In the genomic region with DNA sequence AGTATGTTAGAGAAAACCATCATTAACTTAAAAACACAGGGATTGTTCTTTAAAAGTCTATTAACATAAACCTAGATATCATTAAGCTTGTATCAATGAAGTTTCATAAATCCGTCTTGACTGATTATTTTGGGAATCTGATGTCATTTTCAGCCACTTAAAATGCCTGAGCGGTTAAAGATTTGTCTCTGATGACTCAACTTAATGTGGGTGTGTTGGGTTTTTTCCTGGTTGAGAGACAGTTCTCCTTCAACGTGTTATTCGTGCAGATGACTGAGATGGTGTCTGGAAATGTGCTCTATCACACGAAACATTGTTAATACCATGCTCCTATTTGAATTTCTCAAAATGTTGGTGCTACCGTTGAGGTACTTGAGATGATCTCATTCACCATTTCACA, we compare ENCODE assay signal across 21 cellular contexts.
DNase-seq lines count a peak whose midpoint lies in the region; ATAC-seq, FAIRE-seq and TF ChIP-seq lines count a peak whose summit lies in the region.
"Had no signal": no experiment of that assay in that cellular context is flagged by ENCODE, and none has a peak within 500 bp of the region (broad histone marks: within the 10 kb centered on the region; RNA-seq: fewer than 3 reads in every experiment).

No MANE protein-coding gene starts in this region.

- peaks cover 13% of the 10 kb centered on the region for H3K36me3 Mint-ChIP-seq in chondrocyte (ENCODE audit: low read depth)
- H3K36me3 Mint-ChIP-seq: activated CD8-positive, alpha-beta memory T cell treated with anti-CD3 and anti-CD28 coated beads, Interleukin-2, amount 10 ng/mL, durations not matched to agents 7 days and 5 days; CD14-positive monocyte; naive thymus-derived CD4-positive, alpha-beta T cell; stimulated activated effector memory CD8-positive, alpha-beta T cell treated with anti-CD3 and anti-CD28 coated beads, Interleukin-12 subunit alpha, Interleukin-12 subunit beta, amount 100 ng/mL, for 72 hours had no signal

- no peak for FAIRE-seq in pancreas (lab: Jason Lieb, UNC)

- H3K27ac ChIP-seq in pancreas, result no peak overlapping the region
- H3K27ac ChIP-seq: cardiac muscle cell, left ventricle myocardium inferior, SK-N-MC, upper lobe of left lung had no signal

- 62 to 78% methylated on average over 6 of the region's 6 CpGs for WGBS in pancreas, 2 donors

- no peaks in the 10 kb centered on the region for H3K27me3 ChIP-seq in pancreas
- H3K27me3 ChIP-seq: cardiac muscle cell, upper lobe of left lung had no signal

- peaks cover 9% of the 10 kb centered on the region for H3K9me3 Mint-ChIP-seq in chondrocyte (ENCODE audit: low read depth)
- H3K9me3 Mint-ChIP-seq: endodermal cell had no signal

- H3K4me3 ChIP-seq in GM12865 (ENCODE audit: low read depth, low read length) (no peak overlapping the region), skeletal muscle cell (ENCODE audit: low read depth, low read length) (no peak overlapping the region), pancreas (no peak overlapping the region)
- H3K4me3 ChIP-seq: cardiac muscle cell, left ventricle myocardium inferior, SK-N-MC, upper lobe of left lung had no signal

- ATAC-seq in pancreas, result no peak
- ATAC-seq: activated CD8-positive, alpha-beta memory T cell treated with anti-CD3 and anti-CD28 coated beads, Interleukin-2, amount 10 ng/mL, durations not matched to agents 7 days and 5 days; naive thymus-derived CD4-positive, alpha-beta T cell; right cardiac atrium; stimulated activated effector memory CD8-positive, alpha-beta T cell treated with anti-CD3 and anti-CD28 coated beads, Interleukin-12 subunit alpha, Interleukin-12 subunit beta, amount 100 ng/mL, for 72 hours had no signal

- intact Hi-C loops in pancreas (cut with DNase I), result no loop called here

- H3K27ac Mint-ChIP-seq in chondrocyte (ENCODE audit: unreplicated experiment), result peak overlapping the region; percentile 62
- H3K27ac Mint-ChIP-seq: activated CD8-positive, alpha-beta memory T cell treated with anti-CD3 and anti-CD28 coated beads, Interleukin-2, amount 10 ng/mL, durations not matched to agents 7 days and 5 days; CD14-positive monocyte; endodermal cell; naive thymus-derived CD4-positive, alpha-beta T cell; stimulated activated effector memory CD8-positive, alpha-beta T cell treated with anti-CD3 and anti-CD28 coated beads, Interleukin-12 subunit alpha, Interleukin-12 subunit beta, amount 100 ng/mL, for 72 hours had no signal

- H3K36me3 ChIP-seq in pancreas, result no peaks in the 10 kb centered on the region
- H3K36me3 ChIP-seq: cardiac muscle cell, left ventricle myocardium inferior, upper lobe of left lung had no signal

- no peak overlapping the region for H3K4me3 Mint-ChIP-seq in chondrocyte (ENCODE audit: unreplicated experiment)
- H3K4me3 Mint-ChIP-seq: activated CD8-positive, alpha-beta memory T cell treated with anti-CD3 and anti-CD28 coated beads, Interleukin-2, amount 10 ng/mL, durations not matched to agents 7 days and 5 days; CD14-positive monocyte; endodermal cell; naive thymus-derived CD4-positive, alpha-beta T cell; stimulated activated effector memory CD8-positive, alpha-beta T cell treated with anti-CD3 and anti-CD28 coated beads, Interleukin-12 subunit alpha, Interleukin-12 subunit beta, amount 100 ng/mL, for 72 hours had no signal

- no peaks in the 10 kb centered on the region for H3K4me1 ChIP-seq in pancreas
- H3K4me1 ChIP-seq: left ventricle myocardium inferior, upper lobe of left lung had no signal

- DNase-seq in GM12865 (ENCODE audit: low read depth) (peak; percentile 64), HPDE6-E6E7 (ENCODE audit: extremely low spot score) (peak; percentile 10), chondrocyte (ENCODE audit: low spot score) (no peak), skeletal muscle cell (ENCODE audit: low read depth) (peak; percentile 17), pancreas (no peak), germinal center (ENCODE audit: low spot score) (no peak), globus pallidus (ENCODE audit: low spot score) (no peak)
- DNase-seq: activated CD8-positive, alpha-beta memory T cell treated with anti-CD3 and anti-CD28 coated beads, Interleukin-2, amount 10 ng/mL, durations not matched to agents 7 days and 5 days; activated naive CD4-positive, alpha-beta T cell; endodermal cell; HCEC 1CT; left ventricle myocardium inferior; MV-4-11; naive thymus-derived CD4-positive, alpha-beta T cell; right cardiac atrium; stimulated activated CD4-positive, alpha-beta T cell treated with anti-CD3 and anti-CD28 coated beads, Interleukin-4, amount 100 ng/mL, for 1 hour; upper lobe of left lung had no signal

- no peaks in the 10 kb centered on the region for H3K9me3 ChIP-seq in pancreas
- H3K9me3 ChIP-seq: left ventricle myocardium inferior, upper lobe of left lung had no signal

- H3K27me3 Mint-ChIP-seq in chondrocyte (ENCODE audit: low read depth), result no peaks in the 10 kb centered on the region
- H3K27me3 Mint-ChIP-seq: activated CD8-positive, alpha-beta memory T cell treated with anti-CD3 and anti-CD28 coated beads, Interleukin-2, amount 10 ng/mL, durations not matched to agents 7 days and 5 days; naive thymus-derived CD4-positive, alpha-beta T cell had no signal

- TF ChIP-seq CTCF in GM12865 (IDR thresholded peaks at IDR 0.05; ENCODE audit: insufficient read depth, low read depth, low read length, missing control alignments) (no peak), chondrocyte (IDR thresholded peaks at IDR 0.05) (no peak), pancreas (IDR thresholded peaks at IDR 0.05) (no peak)

- H3K4me1 Mint-ChIP-seq in chondrocyte (ENCODE audit: low read depth), result peaks cover 40% of the 10 kb centered on the region
- H3K4me1 Mint-ChIP-seq: CD14-positive monocyte; naive thymus-derived CD4-positive, alpha-beta T cell; stimulated activated effector memory CD8-positive, alpha-beta T cell treated with anti-CD3 and anti-CD28 coated beads, Interleukin-12 subunit alpha, Interleukin-12 subunit beta, amount 100 ng/mL, for 72 hours had no signal

Comparison
In these comparisons a context has a peak if more than half of its experiments do, and no peak if none do; other contexts are left out.
1. DNase-seq: peak in GM12865 (single experiment), HPDE6-E6E7 (single experiment) and skeletal muscle cell (single experiment); none in chondrocyte (single experiment), pancreas (0 of 6), germinal center (single experiment) and globus pallidus (single experiment).